In genomic region chr7:30146127-30146612, GRCh38 we compare ENCODE assay signal across 10 cellular contexts. TPM values are rescaled to one million over a fixed set of nuclear protein-coding genes. Genes with fewer than 3 reads are reported as not detected.
DNase-seq lines count a peak whose midpoint lies in the region; ATAC-seq, FAIRE-seq and TF ChIP-seq lines count a peak whose summit lies in the region.
"Had no signal": no experiment of that assay in that cellular context is flagged by ENCODE, and none has a peak within 500 bp of the region (broad histone marks: within the 10 kb centered on the region; RNA-seq: fewer than 3 reads in every experiment).

No MANE protein-coding gene starts in this region.

- TF ChIP-seq POLR2A in GM12891 (IDR thresholded peaks at IDR 0.05; ENCODE audit: low read depth, low read length): no peak

- no peak for DNase-seq in GM12891 (ENCODE audit: insufficient read length, low spot score)
- peak; percentile 73 for DNase-seq in LHCN-M2 (ENCODE audit: low read depth)
- peak; percentile 28 for DNase-seq in activated gamma-delta T cell treated with anti-CD3 and anti-CD28 coated beads, Interleukin-2, amount 50 U/mL, for 16 hours (ENCODE audit: low read depth)
- peak; percentile 11 to 84 for DNase-seq in lung microvascular endothelial cell (ENCODE audit: low read depth in 2 of 2)
- DNase-seq in globus pallidus (ENCODE audit: low spot score): no peak
- DNase-seq: NCI-H1105, SIG-M5 had no signal

- peak; percentile 35 for FAIRE-seq in GM12891 (lab: Jason Lieb, UNC)

- no peak for ATAC-seq in GM21576 (IDR thresholded peaks at IDR 0.05; ENCODE audit: unreplicated experiment)
- ATAC-seq in GM21786 (IDR thresholded peaks at IDR 0.05; ENCODE audit: unreplicated experiment): no peak
- ATAC-seq: activated CD4-positive, CD25-positive, alpha-beta regulatory T cell treated with anti-CD3 and anti-CD28 coated beads, Interleukin-2, amount 50 U/mL, for 24 hours had no signal

TF ChIP-seq in GM12891, 5 proteins besides CTCF, POLR2A, EP300 and RAD21:
- TF ChIP-seq POLR2AphosphoS5 (IDR thresholded peaks at IDR 0.05; ENCODE audit: low read depth, low read length) (no peak), TAF1 (IDR thresholded peaks at IDR 0.05; ENCODE audit: low read depth, low read length) (no peak), SPI1 (IDR thresholded peaks at IDR 0.05; ENCODE audit: low read depth, low read length) (no peak)

RNA-seq across cellular contexts. Expression of gene MTURN, which starts 11.4 kb away (rescaled TPM):
- polyA plus RNA-seq in GM12891 (2012; ENCODE audit: low read depth, missing spikeins): 1.1 TPM
- 18.7 and 18.8 TPM in 2 replicates for total RNA-seq in LHCN-M2 (2014; rRNA removed)
- 19.8 TPM for polyA plus RNA-seq in LHCN-M2 (2012)
- 8.9 and 9.8 TPM in 2 replicates for total RNA-seq in lung microvascular endothelial cell

Comparison
In these comparisons a context has a peak if more than half of its experiments do, and no peak if none do; other contexts are left out.
1. DNase-seq: peak in LHCN-M2 (single experiment), activated gamma-delta T cell treated with anti-CD3 and anti-CD28 coated beads, Interleukin-2, amount 50 U/mL, for 16 hours (single experiment) and lung microvascular endothelial cell (2 of 2); none in GM12891 (single experiment) and globus pallidus (single experiment).